Comparison of ENCODE assay signal across 9 cellular contexts in the genomic region with DNA sequence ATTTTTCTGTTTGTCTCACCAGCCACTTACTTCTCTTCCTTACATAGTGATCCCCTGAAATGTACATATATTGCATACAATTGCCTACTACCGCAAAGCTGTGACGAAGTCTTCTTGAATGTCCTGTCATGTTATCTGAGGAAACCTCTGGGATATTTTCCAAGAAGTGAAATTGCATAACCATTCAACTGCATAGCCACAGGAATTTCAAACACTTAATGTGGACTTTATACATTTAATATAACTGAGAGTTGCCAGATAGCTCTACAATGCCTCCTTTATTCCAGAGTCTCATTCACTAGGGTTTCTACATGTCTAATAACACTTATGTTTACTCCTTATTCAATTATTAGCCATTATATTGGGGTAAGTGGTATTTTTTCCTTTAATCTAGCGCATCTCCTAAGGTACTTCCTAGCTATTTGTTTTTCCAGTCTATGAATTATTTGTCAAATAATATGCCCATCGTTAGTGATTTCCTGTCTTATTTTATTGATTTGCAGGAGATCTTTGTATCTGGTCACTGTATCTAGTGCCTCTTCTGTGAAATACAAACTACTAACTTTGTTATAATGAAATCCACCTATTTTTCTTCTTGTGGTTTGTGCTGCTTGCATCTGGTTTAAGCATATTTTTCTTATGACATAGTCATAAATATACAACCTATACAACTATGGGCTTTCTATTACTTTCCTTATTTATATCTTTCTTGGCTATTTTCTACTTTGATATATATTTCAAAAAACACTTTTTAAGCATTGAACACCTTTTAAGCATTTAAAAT.
DNase-seq lines count a peak whose midpoint lies in the region; TF ChIP-seq lines count a peak whose summit lies in the region.
"Had no signal": no experiment of that assay in that cellular context is flagged by ENCODE, and none has a peak within 500 bp of the region (broad histone marks: within the 10 kb centered on the region; RNA-seq: fewer than 3 reads in every experiment).

No MANE protein-coding gene starts in this region.

- in situ Hi-C loops in SK-MEL-5 (cut with HindIII; ENCODE audit: low pct_unique_long_range_greater_than_20kb, low sequenced_read_pairs): no loop called here

- H3K4me3 ChIP-seq in HFF-Myc (replicated peaks; ENCODE audit: low read depth, low read length): no peak overlapping the region
- H3K4me3 ChIP-seq: ascending aorta had no signal

- no peak for TF ChIP-seq CTCF in HFF-Myc (IDR thresholded peaks at IDR 0.05; ENCODE audit: low read depth, low read length, missing control alignments)

- DNase-seq in HFF-Myc (ENCODE audit: extremely low read depth, low read depth): peak; percentile 11
- peak; percentile 83 for DNase-seq in SK-MEL-5 (ENCODE audit: low read depth, low spot score)
- DNase-seq in fibroblast of peridontal ligament (ENCODE audit: extremely low read depth): peak; percentile 100
- peak; percentile 92 for DNase-seq in stromal cell of bone marrow (ENCODE audit: low read depth)
- DNase-seq in stimulated activated CD8-positive, alpha-beta memory T cell treated with anti-CD3 and anti-CD28 coated beads, Interleukin-4, amount 100 ng/mL, for 48 hours: no peak
- DNase-seq in NCI-H2081 (lab: John Stamatoyannopoulos, UW): no peak
- no peak for DNase-seq in middle frontal gyrus (ENCODE audit: extremely low spot score, low spot score)
- DNase-seq: posterior cingulate gyrus had no signal

Comparison
In these comparisons a context has a peak if more than half of its experiments do, and no peak if none do; other contexts are left out.
1. DNase-seq: peak in HFF-Myc (single experiment), SK-MEL-5 (single experiment), fibroblast of peridontal ligament (single experiment) and stromal cell of bone marrow (single experiment); none in stimulated activated CD8-positive, alpha-beta memory T cell treated with anti-CD3 and anti-CD28 coated beads, Interleukin-4, amount 100 ng/mL, for 48 hours (single experiment), NCI-H2081 (0 of 2) and middle frontal gyrus (single experiment).